In genomic region chr10:122029503-122030199, GRCh38 we compare ENCODE assay signal across 14 cellular contexts. TPM values are rescaled to one million over a fixed set of nuclear protein-coding genes. Genes with fewer than 3 reads are reported as not detected.
DNase-seq lines count a peak whose midpoint lies in the region; ATAC-seq and TF ChIP-seq lines count a peak whose summit lies in the region.
"Had no signal": no experiment of that assay in that cellular context is flagged by ENCODE, and none has a peak within 500 bp of the region (broad histone marks: within the 10 kb centered on the region; RNA-seq: fewer than 3 reads in every experiment).

No MANE protein-coding gene starts in this region.

- DNase-seq in AG08395 (ENCODE audit: low spot score) = peak; percentile 25
- no peak for DNase-seq in Panc1 (ENCODE audit: low read depth, low spot score)
- peak; percentile 68 for DNase-seq in Right ventricle myocardium superior
- no peak for DNase-seq in NCI-H345 (lab: John Stamatoyannopoulos, UW)
- DNase-seq in DMS53 (lab: John Stamatoyannopoulos, UW) = no peak
- no peak for DNase-seq in SW 1271 (lab: John Stamatoyannopoulos, UW)
- DNase-seq: naive B cell; NCI-H2029; NK-92 treated with Interleukin-12 subunit alpha and Interleukin-12 subunit beta, amount 100 ng/mL, for 24 hours; stimulated activated CD4-positive, alpha-beta T cell treated with anti-CD3 and anti-CD28 coated beads, Interleukin-4, amount 100 ng/mL, for 24 hours had no signal

- POLR2A ChIA-PET in Panc1 (lab: Charles Lee) = no interaction called here

- no peak overlapping the region for H3K9ac ChIP-seq in rectal smooth muscle tissue (ENCODE audit: low read length)

- in situ Hi-C loops in Panc1 (cut with HindIII; ENCODE audit: low pct_unique_long_range_greater_than_20kb, low sequenced_read_pairs) = no loop called here

- no TSS peak for BruUV-seq in Panc1 (replicated peaks; lab: Mats Ljungman, UMichigan)

- H3K27ac ChIP-seq in Panc1 (ENCODE audit: low read length) (peak overlapping the region; percentile 55), rectal smooth muscle tissue (ENCODE audit: low read depth, low read length) (peak overlapping the region; percentile 60)
- H3K27ac ChIP-seq: HL-60 had no signal

- H3K27me3 ChIP-seq in Panc1 (ENCODE audit: control insufficient read depth, insufficient read depth, low read length) = no peaks in the 10 kb centered on the region
- no peaks in the 10 kb centered on the region for H3K27me3 ChIP-seq in rectal smooth muscle tissue (ENCODE audit: control insufficient read depth, insufficient read depth, low read length)

- no peak overlapping the region for H3K4me3 ChIP-seq in Panc1 (ENCODE audit: low read depth in 2 of 2, low read length in 2 of 2)
- no peak overlapping the region for H3K4me3 ChIP-seq in rectal smooth muscle tissue (ENCODE audit: low read length)

- H3K36me3 ChIP-seq in Panc1 (ENCODE audit: control insufficient read depth, insufficient read depth, low read length) (no peaks in the 10 kb centered on the region), rectal smooth muscle tissue (ENCODE audit: control insufficient read depth, insufficient read depth, low read length) (no peaks in the 10 kb centered on the region)

- peaks cover 17% of the 10 kb centered on the region for H3K4me1 ChIP-seq in Panc1 (ENCODE audit: control insufficient read depth, insufficient read depth, low read length)
- H3K4me1 ChIP-seq in rectal smooth muscle tissue (ENCODE audit: control insufficient read depth, insufficient read depth, low read length) = peaks cover 10% of the 10 kb centered on the region

- no peaks in the 10 kb centered on the region for H3K9me3 ChIP-seq in Panc1 (ENCODE audit: control insufficient read depth, insufficient read depth, low read depth, low read length)

- ATAC-seq in Panc1 (peak; percentile 94), Right ventricle myocardium superior (ENCODE audit: poor library complexity) (peak; percentile 77), HG03159 (IDR thresholded peaks at IDR 0.05; ENCODE audit: unreplicated experiment) (no peak)

- CTCF ChIA-PET in Panc1 (lab: Charles Lee) = interaction anchor here (0.6 kb wide), 3 partner anchors 15 to 161 kb away, joined by 3 to 6 read pairs (median 3); no protein-coding TSS in a partner anchor

- no peak; the same call in 1 of the 2 replicates for TF ChIP-seq CTCF in Panc1 (IDR thresholded peaks at IDR 0.05)

- intact Hi-C loops in Panc1 (cut with micrococcal nuclease; ENCODE audit: unreplicated experiment) = loop anchor here (5.0 kb wide), 1 partner anchor 83 kb away; no protein-coding TSS in a partner anchor
- intact Hi-C loops in Right ventricle myocardium superior (cut with DNase I) = no loop called here

RNA-seq across cellular contexts. Expression of gene TACC2, which starts 40.7 kb away (rescaled TPM):
- total RNA-seq in Panc1 (2021; ENCODE audit: unreplicated experiment) = 133 TPM
- 134 TPM for polyA plus RNA-seq in Panc1 (2012; ENCODE audit: insufficient read length)
- total RNA-seq in Right ventricle myocardium superior = 349 TPM
- total RNA-seq: activated CD8-positive, alpha-beta memory T cell treated with anti-CD3 and anti-CD28 coated beads for 36 hours had no signal

RNA-seq across cellular contexts. Expression of gene NSMCE4A, which starts 54.6 kb away (rescaled TPM):
- 72.2 TPM for total RNA-seq in Panc1 (2021; ENCODE audit: unreplicated experiment)
- 48.8 TPM for polyA plus RNA-seq in Panc1 (2012; ENCODE audit: insufficient read length)
- 23.7 TPM for total RNA-seq in Right ventricle myocardium superior

Comparison
In these comparisons a context has a peak if more than half of its experiments do, and no peak if none do; other contexts are left out.
1. DNase-seq: peak in AG08395 (single experiment) and Right ventricle myocardium superior (single experiment); none in Panc1 (single experiment), NCI-H345 (single experiment), DMS53 (single experiment) and SW 1271 (0 of 2).